ENCODE assay signal across 1 cellular context in the genomic region with DNA sequence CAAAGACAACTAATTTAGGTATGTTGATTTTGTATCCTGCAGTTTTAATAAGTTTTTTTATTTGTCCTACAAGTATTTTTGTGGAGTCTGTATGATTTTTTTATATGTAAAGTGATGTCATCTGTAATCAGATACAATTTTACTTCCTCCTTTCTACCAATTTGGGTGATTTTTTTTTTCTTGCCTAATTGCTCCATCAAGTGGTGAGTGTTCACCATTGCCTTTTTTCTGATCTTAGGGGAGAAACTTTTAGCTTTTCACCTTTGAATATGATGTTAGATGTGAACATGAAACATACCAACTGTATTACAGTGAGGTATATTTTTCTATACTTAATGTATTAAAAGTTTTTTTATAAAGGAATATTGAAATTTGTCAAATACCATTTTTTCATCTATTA.
TF ChIP-seq lines count a peak whose summit lies in the region.

No MANE protein-coding gene starts in this region.

TF ChIP-seq in GM12878, 131 proteins besides CTCF, POLR2A, EP300 and RAD21 (continued from another document):
- TF ChIP-seq, protein P1, sequence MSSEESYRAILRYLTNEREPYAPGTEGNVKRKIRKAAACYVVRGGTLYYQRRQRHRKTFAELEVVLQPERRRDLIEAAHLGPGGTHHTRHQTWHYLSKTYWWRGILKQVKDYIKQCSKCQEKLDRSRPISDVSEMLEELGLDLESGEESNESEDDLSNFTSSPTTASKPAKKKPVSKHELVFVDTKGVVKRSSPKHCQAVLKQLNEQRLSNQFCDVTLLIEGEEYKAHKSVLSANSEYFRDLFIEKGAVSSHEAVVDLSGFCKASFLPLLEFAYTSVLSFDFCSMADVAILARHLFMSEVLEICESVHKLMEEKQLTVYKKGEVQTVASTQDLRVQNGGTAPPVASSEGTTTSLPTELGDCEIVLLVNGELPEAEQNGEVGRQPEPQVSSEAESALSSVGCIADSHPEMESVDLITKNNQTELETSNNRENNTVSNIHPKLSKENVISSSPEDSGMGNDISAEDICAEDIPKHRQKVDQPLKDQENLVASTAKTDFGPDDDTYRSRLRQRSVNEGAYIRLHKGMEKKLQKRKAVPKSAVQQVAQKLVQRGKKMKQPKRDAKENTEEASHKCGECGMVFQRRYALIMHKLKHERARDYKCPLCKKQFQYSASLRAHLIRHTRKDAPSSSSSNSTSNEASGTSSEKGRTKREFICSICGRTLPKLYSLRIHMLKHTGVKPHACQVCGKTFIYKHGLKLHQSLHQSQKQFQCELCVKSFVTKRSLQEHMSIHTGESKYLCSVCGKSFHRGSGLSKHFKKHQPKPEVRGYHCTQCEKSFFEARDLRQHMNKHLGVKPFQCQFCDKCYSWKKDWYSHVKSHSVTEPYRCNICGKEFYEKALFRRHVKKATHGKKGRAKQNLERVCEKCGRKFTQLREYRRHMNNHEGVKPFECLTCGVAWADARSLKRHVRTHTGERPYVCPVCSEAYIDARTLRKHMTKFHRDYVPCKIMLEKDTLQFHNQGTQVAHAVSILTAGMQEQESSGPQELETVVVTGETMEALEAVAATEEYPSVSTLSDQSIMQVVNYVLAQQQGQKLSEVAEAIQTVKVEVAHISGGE (CRISPR knock-in tag; IDR thresholded peaks at IDR 0.05) = no peak
- TF ChIP-seq NRF1 (conservative IDR thresholded peaks at IDR 0.05; ENCODE audit: low read depth, low read length) (no peak), NFXL1 (IDR thresholded peaks at IDR 0.05; ENCODE audit: borderline replicate concordance) (no peak), SMAD5 (IDR thresholded peaks at IDR 0.05; ENCODE audit: low read depth) (no peak)
